ENCODE assay signal across 14 cellular contexts in the genomic region with DNA sequence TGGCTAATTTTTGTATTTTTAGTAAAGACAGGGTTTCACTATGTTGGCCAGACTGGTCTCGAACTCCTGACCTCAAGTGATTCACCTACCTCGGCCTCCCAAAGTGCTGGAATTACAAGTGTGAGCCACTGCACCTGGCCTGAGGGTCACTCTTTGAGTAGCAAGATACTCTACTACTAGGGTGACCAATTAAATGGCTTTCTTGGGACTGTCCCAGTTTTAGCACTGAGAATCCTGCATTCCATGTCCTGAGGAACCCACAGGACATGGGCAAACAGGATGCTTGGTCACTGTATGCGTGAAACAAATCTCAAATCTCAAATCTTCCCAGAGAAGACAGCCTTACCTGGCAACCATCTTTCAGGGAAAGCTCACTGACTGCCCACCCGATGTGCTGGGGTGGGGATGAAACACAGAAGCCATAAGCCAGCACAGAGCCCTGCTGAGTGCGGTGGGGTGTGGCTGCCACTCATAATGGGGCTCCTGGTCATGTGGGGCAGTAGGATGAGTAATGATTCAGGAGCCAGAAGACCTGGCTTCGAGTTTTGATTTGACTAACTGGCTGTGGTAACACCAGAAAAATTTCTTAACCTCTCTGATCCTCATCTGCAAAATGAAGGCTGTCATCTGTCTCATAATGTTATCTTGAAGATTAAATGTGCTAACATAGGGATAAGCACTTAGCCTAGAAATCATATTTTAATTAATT. TPM values are rescaled to one million over a fixed set of nuclear protein-coding genes. Genes with fewer than 3 reads are reported as not detected.
DNase-seq lines count a peak whose midpoint lies in the region; ATAC-seq and TF ChIP-seq lines count a peak whose summit lies in the region.
"Had no signal": no experiment of that assay in that cellular context is flagged by ENCODE, and none has a peak within 500 bp of the region (broad histone marks: within the 10 kb centered on the region; RNA-seq: fewer than 3 reads in every experiment).

No MANE protein-coding gene starts in this region.

- H2BK5ac ChIP-seq in H9 (ENCODE audit: insufficient read length, low read length), result no peak overlapping the region

- H3K4me2 ChIP-seq in H9 (ENCODE audit: insufficient read depth, insufficient read length, low read length), result no peak overlapping the region

- peaks cover 68 to 78% of the 10 kb centered on the region in 2 experiments for H3K4me1 Mint-ChIP-seq in H9

- H3K14ac ChIP-seq in H9 (ENCODE audit: insufficient read depth, low read length), result no peak overlapping the region

- H3K79me2 ChIP-seq in H9 (ENCODE audit: insufficient read depth, low read length), result no peaks in the 10 kb centered on the region

- peaks cover 4 to 11% (median 10%) of the 10 kb centered on the region in 3 experiments; a peak in 6 of 7 replicates for H3K36me3 Mint-ChIP-seq in H9 (ENCODE audit: insufficient read depth in 1 of 3, low read depth in 3 of 3)

- H3K9me3 Mint-ChIP-seq in H9, result peaks cover 4 to 6% of the 10 kb centered on the region in 2 experiments; a peak in 3 of 5 replicates
- H3K9me3 Mint-ChIP-seq: nephron had no signal

- no peak overlapping the region for H3K23ac ChIP-seq in H9 (ENCODE audit: insufficient read length, low read depth, low read length)

- peak; percentile 36 for DNase-seq in ACHN
- DNase-seq in MG63, result peak; percentile 66
- DNase-seq in esophagus muscularis mucosa (ENCODE audit: extremely low spot score), result no peak
- no peak for DNase-seq in H9
- DNase-seq in NCI-H526 treated with DMSO at 0.1 percent for 48 hours (lab: John Stamatoyannopoulos, UW), result no peak
- no peak for DNase-seq in colonic mucosa
- no peak for DNase-seq in NCI-H2171 (lab: John Stamatoyannopoulos, UW)
- DNase-seq: effector CD4-positive, alpha-beta T cell; GF-D8; head of caudate nucleus; SHP77; sigmoid colon had no signal

- H2BK120ac ChIP-seq in H9 (ENCODE audit: low read depth, low read length, poor library complexity, severe bottlenecking), result no peak overlapping the region

- H3K4me3 Mint-ChIP-seq in H9, result no peak overlapping the region
- H3K4me3 Mint-ChIP-seq: nephron had no signal

- no peak overlapping the region for H3K18ac ChIP-seq in H9 (ENCODE audit: insufficient read length, low read depth, low read length)

- H3K4me1 ChIP-seq in esophagus muscularis mucosa, result peaks cover 9 to 100% (median 100%) of the 10 kb centered on the region in 4 donors
- H3K4me1 ChIP-seq in H9 (ENCODE audit: insufficient read depth, low read length), result peaks cover 26% of the 10 kb centered on the region
- no peaks in the 10 kb centered on the region for H3K4me1 ChIP-seq in colonic mucosa

- H3K27me3 ChIP-seq in MG63, result no peaks in the 10 kb centered on the region
- peaks cover 0 to 2% (median 0%) of the 10 kb centered on the region in 4 donors for H3K27me3 ChIP-seq in esophagus muscularis mucosa
- H3K27me3 ChIP-seq in H9 (ENCODE audit: insufficient read depth, low read length), result no peaks in the 10 kb centered on the region
- no peaks in the 10 kb centered on the region for H3K27me3 ChIP-seq in colonic mucosa
- H3K27me3 ChIP-seq: sigmoid colon had no signal

- no peaks in the 10 kb centered on the region for H4K20me1 ChIP-seq in H9 (ENCODE audit: control insufficient read depth, insufficient read depth, insufficient read length)

- H3K27me3 Mint-ChIP-seq in H9 (ENCODE audit: low read depth), result peaks cover 1% of the 10 kb centered on the region; the same call in 1 of the 2 replicates

- H4K8ac ChIP-seq in H9 (replicated peaks; ENCODE audit: insufficient read length, low read depth, low read length), result no peak overlapping the region

- no peak overlapping the region; a peak in 1 of 7 replicates for H3K27ac Mint-ChIP-seq in H9
- H3K27ac Mint-ChIP-seq: nephron had no signal

- H2BK12ac ChIP-seq in H9 (ENCODE audit: insufficient read length, low read depth, low read length), result no peak overlapping the region

- no peaks in the 10 kb centered on the region for H3K79me1 ChIP-seq in H9 (ENCODE audit: insufficient read depth, low read depth, low read length, poor library complexity, severe bottlenecking)

- H3K9me3 ChIP-seq in MG63, result no peaks in the 10 kb centered on the region
- no peaks in the 10 kb centered on the region for H3K9me3 ChIP-seq in esophagus muscularis mucosa
- H3K9me3 ChIP-seq in H9 (ENCODE audit: control insufficient read depth, low read depth, low read length), result no peaks in the 10 kb centered on the region
- H3K9me3 ChIP-seq in colonic mucosa, result no peaks in the 10 kb centered on the region
- H3K9me3 ChIP-seq: sigmoid colon had no signal

- peak; percentile 66 for ATAC-seq in GM18505 (IDR thresholded peaks at IDR 0.05; ENCODE audit: unreplicated experiment)

- H3K4ac ChIP-seq in H9 (ENCODE audit: low read depth, low read length), result no peak overlapping the region

- H4K5ac ChIP-seq in H9 (ENCODE audit: insufficient read length, low read depth, low read length), result no peak overlapping the region

- H3K4me3 ChIP-seq in MG63, result no peak overlapping the region
- no peak overlapping the region for H3K4me3 ChIP-seq in esophagus muscularis mucosa
- no peak overlapping the region for H3K4me3 ChIP-seq in colonic mucosa
- H3K4me3 ChIP-seq: sigmoid colon had no signal

- H3T11ph ChIP-seq in H9 (ENCODE audit: low read length), result no peak overlapping the region

- H3K27ac ChIP-seq in esophagus muscularis mucosa (replicated peaks in 1 of 4) (peak overlapping the region in 3 of 4 donors; percentile 15 to 90 (median 85)), H9 (ENCODE audit: insufficient read length, low read depth, low read length) (no peak overlapping the region), colonic mucosa (no peak overlapping the region)

- no peak overlapping the region for H2BK15ac ChIP-seq in H9 (ENCODE audit: low read depth, low read length)

- TF ChIP-seq CTCF in esophagus muscularis mucosa (IDR thresholded peaks at IDR 0.05), result no peak
- TF ChIP-seq CTCF in H9 (conservative IDR thresholded peaks at IDR 0.05), result no peak
- TF ChIP-seq CTCF in colonic mucosa (IDR thresholded peaks at IDR 0.05), result no peak

- in situ Hi-C loops in ACHN (cut with HindIII; ENCODE audit: low pct_ligation_motif_present, low pct_unique_long_range_greater_than_20kb, low sequenced_read_pairs), result no loop called here

- H2BK20ac ChIP-seq in H9 (ENCODE audit: low read depth, low read length, poor library complexity, severe bottlenecking), result no peak overlapping the region

- H3K23me2 ChIP-seq in H9 (ENCODE audit: insufficient read length, low read depth, low read length, poor library complexity, severe bottlenecking), result no peaks in the 10 kb centered on the region

- TF ChIP-seq POLR2A in GM18505 (IDR thresholded peaks at IDR 0.05; ENCODE audit: borderline replicate concordance, extremely low read depth, insufficient read depth, insufficient read length) (no peak), esophagus muscularis mucosa (IDR thresholded peaks at IDR 0.05; ENCODE audit: low read depth) (no peak)

- H3K36me3 ChIP-seq in MG63 (peaks cover 92% of the 10 kb centered on the region), esophagus muscularis mucosa (no peaks in the 10 kb centered on the region), colonic mucosa (no peaks in the 10 kb centered on the region)
- H3K36me3 ChIP-seq: sigmoid colon had no signal

- H3K9ac ChIP-seq in H9 (ENCODE audit: extremely low read depth, insufficient read length, low read length), result no peak overlapping the region
- no peak overlapping the region for H3K9ac ChIP-seq in colonic mucosa (ENCODE audit: low read depth in 2 of 2, low read length in 2 of 2)

- no peak for TF ChIP-seq EP300 in esophagus muscularis mucosa (IDR thresholded peaks at IDR 0.05)

- intact Hi-C loops in esophagus muscularis mucosa (cut with DNase I) (no loop called here), colonic mucosa (cut with DNase I) (no loop called here)

- H2AK5ac ChIP-seq in H9 (ENCODE audit: insufficient read length, low read length), result no peak overlapping the region

- H4K91ac ChIP-seq in H9 (ENCODE audit: insufficient read length, low read depth, low read length), result no peak overlapping the region

- WGBS in esophagus muscularis mucosa, result 68% methylated on average over 4 of the region's 6 CpGs
- WGBS in H9 (ENCODE audit: extremely low coverage, insufficient read length, low lambda C conversion rate), result no CpG with 5 or more reads among the region's 6 CpGs

- H2AFZ ChIP-seq in H9 (ENCODE audit: low read length), result no peak overlapping the region

- H3K56ac ChIP-seq in H9 (ENCODE audit: insufficient read length, low read depth, low read length), result no peak overlapping the region

RNA-seq across cellular contexts. Expression of a gene that starts 11.5 kb away (rescaled TPM):
- 78.3 and 109 TPM in 2 replicates for total RNA-seq in MG63 (2014; rRNA removed; shearing (Covaris generic); ENCODE audit: low replicate concordance)
- 100 to 1,000 TPM; 169 to 215 (median 197) TPM for total RNA-seq in esophagus muscularis mucosa
- 11.8 and 13.8 TPM in 2 replicates for total RNA-seq in H9 (2021)
- 10 to 100 TPM in 1 of 2 donors, 1 to 10 TPM in 1; 3.3 to 13.2 TPM for total RNA-seq in colonic mucosa

Comparison
In these comparisons a context has a peak if more than half of its experiments do, and no peak if none do; other contexts are left out.
1. DNase-seq: peak in ACHN (single experiment) and MG63 (single experiment); none in esophagus muscularis mucosa (single experiment), H9 (single experiment), NCI-H526 treated with DMSO at 0.1 percent for 48 hours (single experiment), colonic mucosa (single experiment) and NCI-H2171 (single experiment).
2. H3K27ac ChIP-seq: peak in esophagus muscularis mucosa (3 of 4); none in H9 (single experiment) and colonic mucosa (single experiment).